ENCODE assay signal across 1 cellular context in genomic region chr19:54207908-54208783, GRCh38.
TF ChIP-seq lines count a peak whose summit lies in the region.

No MANE protein-coding gene starts in this region.

TF ChIP-seq in K562, 482 proteins besides CTCF, POLR2A, EP300 and RAD21 (continued from another document and continues in another):
- TF ChIP-seq ZNF280A (IDR thresholded peaks at IDR 0.05; ENCODE audit: low read depth, partially characterized antibody), result no peak
- TF ChIP-seq POLR3A (IDR thresholded peaks at IDR 0.05; ENCODE audit: borderline replicate concordance, extremely low read depth, insufficient read depth, insufficient read length), result no peak
- no peak for TF ChIP-seq CHD4 (IDR thresholded peaks at IDR 0.05; ENCODE audit: insufficient read depth, insufficient replicate concordance, low read depth, low read length, poor library complexity, severe bottlenecking)
- TF ChIP-seq OTX1 (CRISPR knock-in tag; IDR thresholded peaks at IDR 0.05), result peak; percentile 47
- TF ChIP-seq TBL1XR1 (IDR thresholded peaks at IDR 0.05; ENCODE audit: low read length in 2 of 2), result peak in 1 of 2 experiments; percentile 91
- no peak; the same call in 1 of the 2 replicates for TF ChIP-seq STAT6 (CRISPR knock-in tag; IDR thresholded peaks at IDR 0.05)
- TF ChIP-seq MTA2 (IDR thresholded peaks at IDR 0.05; ENCODE audit: low read depth), result peak; percentile 79
- no peak for TF ChIP-seq FIP1L1 (IDR thresholded peaks at IDR 0.05; ENCODE audit: low read depth, low read length, poor library complexity, severe bottlenecking)
- TF ChIP-seq, protein P1, sequence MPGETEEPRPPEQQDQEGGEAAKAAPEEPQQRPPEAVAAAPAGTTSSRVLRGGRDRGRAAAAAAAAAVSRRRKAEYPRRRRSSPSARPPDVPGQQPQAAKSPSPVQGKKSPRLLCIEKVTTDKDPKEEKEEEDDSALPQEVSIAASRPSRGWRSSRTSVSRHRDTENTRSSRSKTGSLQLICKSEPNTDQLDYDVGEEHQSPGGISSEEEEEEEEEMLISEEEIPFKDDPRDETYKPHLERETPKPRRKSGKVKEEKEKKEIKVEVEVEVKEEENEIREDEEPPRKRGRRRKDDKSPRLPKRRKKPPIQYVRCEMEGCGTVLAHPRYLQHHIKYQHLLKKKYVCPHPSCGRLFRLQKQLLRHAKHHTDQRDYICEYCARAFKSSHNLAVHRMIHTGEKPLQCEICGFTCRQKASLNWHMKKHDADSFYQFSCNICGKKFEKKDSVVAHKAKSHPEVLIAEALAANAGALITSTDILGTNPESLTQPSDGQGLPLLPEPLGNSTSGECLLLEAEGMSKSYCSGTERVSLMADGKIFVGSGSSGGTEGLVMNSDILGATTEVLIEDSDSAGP (CRISPR knock-in tag; IDR thresholded peaks at IDR 0.05), result no peak
- TF ChIP-seq ZNF444 (CRISPR knock-in tag; IDR thresholded peaks at IDR 0.05), result 0 out of 2 replicates have a peak, but pooled peaks have one; percentile 24
- TF ChIP-seq C11orf30 (IDR thresholded peaks at IDR 0.05; ENCODE audit: low read depth), result no peak
- TF ChIP-seq CREB5 (CRISPR knock-in tag; IDR thresholded peaks at IDR 0.05), result 0 out of 2 replicates have a peak, but pooled peaks have one; percentile 12
- peak; percentile 87; the same call in 1 of the 2 replicates for TF ChIP-seq MEF2D (tag; conservative IDR thresholded peaks at IDR 0.05; ENCODE audit: low read depth)
- peak; percentile 94 for TF ChIP-seq POLR2AphosphoS5 (IDR thresholded peaks at IDR 0.05; ENCODE audit: control insufficient read depth, insufficient read depth, low read depth, low read length)
- TF ChIP-seq PHF20 (IDR thresholded peaks at IDR 0.05; ENCODE audit: partially characterized antibody), result no peak
- TF ChIP-seq, protein P2, sequence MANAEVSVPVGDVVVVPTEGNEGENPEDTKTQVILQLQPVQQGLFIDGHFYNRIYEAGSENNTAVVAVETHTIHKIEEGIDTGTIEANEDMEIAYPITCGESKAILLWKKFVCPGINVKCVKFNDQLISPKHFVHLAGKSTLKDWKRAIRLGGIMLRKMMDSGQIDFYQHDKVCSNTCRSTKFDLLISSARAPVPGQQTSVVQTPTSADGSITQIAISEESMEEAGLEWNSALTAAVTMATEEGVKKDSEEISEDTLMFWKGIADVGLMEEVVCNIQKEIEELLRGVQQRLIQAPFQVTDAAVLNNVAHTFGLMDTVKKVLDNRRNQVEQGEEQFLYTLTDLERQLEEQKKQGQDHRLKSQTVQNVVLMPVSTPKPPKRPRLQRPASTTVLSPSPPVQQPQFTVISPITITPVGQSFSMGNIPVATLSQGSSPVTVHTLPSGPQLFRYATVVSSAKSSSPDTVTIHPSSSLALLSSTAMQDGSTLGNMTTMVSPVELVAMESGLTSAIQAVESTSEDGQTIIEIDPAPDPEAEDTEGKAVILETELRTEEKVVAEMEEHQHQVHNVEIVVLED (CRISPR knock-in tag; IDR thresholded peaks at IDR 0.05), result no peak
- TF ChIP-seq, protein P3, sequence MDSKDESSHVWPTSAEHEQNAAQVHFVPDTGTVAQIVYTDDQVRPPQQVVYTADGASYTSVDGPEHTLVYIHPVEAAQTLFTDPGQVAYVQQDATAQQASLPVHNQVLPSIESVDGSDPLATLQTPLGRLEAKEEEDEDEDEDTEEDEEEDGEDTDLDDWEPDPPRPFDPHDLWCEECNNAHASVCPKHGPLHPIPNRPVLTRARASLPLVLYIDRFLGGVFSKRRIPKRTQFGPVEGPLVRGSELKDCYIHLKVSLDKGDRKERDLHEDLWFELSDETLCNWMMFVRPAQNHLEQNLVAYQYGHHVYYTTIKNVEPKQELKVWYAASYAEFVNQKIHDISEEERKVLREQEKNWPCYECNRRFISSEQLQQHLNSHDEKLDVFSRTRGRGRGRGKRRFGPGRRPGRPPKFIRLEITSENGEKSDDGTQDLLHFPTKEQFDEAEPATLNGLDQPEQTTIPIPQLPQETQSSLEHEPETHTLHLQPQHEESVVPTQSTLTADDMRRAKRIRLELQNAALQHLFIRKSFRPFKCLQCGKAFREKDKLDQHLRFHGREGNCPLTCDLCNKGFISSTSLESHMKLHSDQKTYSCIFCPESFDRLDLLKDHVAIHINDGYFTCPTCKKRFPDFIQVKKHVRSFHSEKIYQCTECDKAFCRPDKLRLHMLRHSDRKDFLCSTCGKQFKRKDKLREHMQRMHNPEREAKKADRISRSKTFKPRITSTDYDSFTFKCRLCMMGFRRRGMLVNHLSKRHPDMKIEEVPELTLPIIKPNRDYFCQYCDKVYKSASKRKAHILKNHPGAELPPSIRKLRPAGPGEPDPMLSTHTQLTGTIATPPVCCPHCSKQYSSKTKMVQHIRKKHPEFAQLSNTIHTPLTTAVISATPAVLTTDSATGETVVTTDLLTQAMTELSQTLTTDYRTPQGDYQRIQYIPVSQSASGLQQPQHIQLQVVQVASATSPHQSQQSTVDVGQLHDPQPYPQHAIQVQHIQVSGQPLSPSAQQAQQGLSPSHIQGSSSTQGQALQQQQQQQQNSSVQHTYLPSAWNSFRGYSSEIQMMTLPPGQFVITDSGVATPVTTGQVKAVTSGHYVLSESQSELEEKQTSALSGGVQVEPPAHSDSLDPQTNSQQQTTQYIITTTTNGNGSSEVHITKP (IDR thresholded peaks at IDR 0.05; ENCODE audit: partially characterized antibody), result peak; percentile 81
- peak; percentile 88 to 91 for TF ChIP-seq TRIM24 (IDR thresholded peaks at IDR 0.05)
- TF ChIP-seq MXD1 (CRISPR knock-in tag; IDR thresholded peaks at IDR 0.05; ENCODE audit: borderline replicate concordance, poor library complexity, severe bottlenecking), result peak; percentile 23
- TF ChIP-seq PTBP1 (IDR thresholded peaks at IDR 0.05; ENCODE audit: low read depth, low read length), result no peak
- no peak for TF ChIP-seq ZC3H8 (IDR thresholded peaks at IDR 0.05)
- no peak; the same call in 1 of the 2 replicates for TF ChIP-seq KLF1 (tag; IDR thresholded peaks at IDR 0.05)
- 0 out of 2 replicates have a peak, but pooled peaks have one; percentile 59 for TF ChIP-seq TOE1 (IDR thresholded peaks at IDR 0.05; ENCODE audit: borderline replicate concordance)
- no peak for TF ChIP-seq TOE1 (CRISPR knock-in tag; IDR thresholded peaks at IDR 0.05; ENCODE audit: borderline replicate concordance, low read depth)
- peak; percentile 82; the same call in 1 of the 2 replicates for TF ChIP-seq ZNF589 (CRISPR knock-in tag; IDR thresholded peaks at IDR 0.05; ENCODE audit: low read depth)
- no peak for TF ChIP-seq RBM14 (IDR thresholded peaks at IDR 0.05; ENCODE audit: borderline replicate concordance, insufficient read depth, low read depth, low read length)
- TF ChIP-seq SAP30 (IDR thresholded peaks at IDR 0.05; ENCODE audit: borderline replicate concordance, insufficient read depth, low read depth, low read length, poor library complexity, severe bottlenecking), result no peak
- TF ChIP-seq KAT8 (IDR thresholded peaks at IDR 0.05; ENCODE audit: low read depth), result no peak
- TF ChIP-seq, protein P4, sequence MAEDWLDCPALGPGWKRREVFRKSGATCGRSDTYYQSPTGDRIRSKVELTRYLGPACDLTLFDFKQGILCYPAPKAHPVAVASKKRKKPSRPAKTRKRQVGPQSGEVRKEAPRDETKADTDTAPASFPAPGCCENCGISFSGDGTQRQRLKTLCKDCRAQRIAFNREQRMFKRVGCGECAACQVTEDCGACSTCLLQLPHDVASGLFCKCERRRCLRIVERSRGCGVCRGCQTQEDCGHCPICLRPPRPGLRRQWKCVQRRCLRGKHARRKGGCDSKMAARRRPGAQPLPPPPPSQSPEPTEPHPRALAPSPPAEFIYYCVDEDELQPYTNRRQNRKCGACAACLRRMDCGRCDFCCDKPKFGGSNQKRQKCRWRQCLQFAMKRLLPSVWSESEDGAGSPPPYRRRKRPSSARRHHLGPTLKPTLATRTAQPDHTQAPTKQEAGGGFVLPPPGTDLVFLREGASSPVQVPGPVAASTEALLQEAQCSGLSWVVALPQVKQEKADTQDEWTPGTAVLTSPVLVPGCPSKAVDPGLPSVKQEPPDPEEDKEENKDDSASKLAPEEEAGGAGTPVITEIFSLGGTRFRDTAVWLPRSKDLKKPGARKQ (CRISPR knock-in tag; IDR thresholded peaks at IDR 0.05), result no peak
- peak; percentile 99 for TF ChIP-seq ZNF766 (CRISPR knock-in tag; conservative IDR thresholded peaks at IDR 0.05)
- TF ChIP-seq HDAC2 (IDR thresholded peaks at IDR 0.05), result peak; percentile 97
- TF ChIP-seq, protein P5, sequence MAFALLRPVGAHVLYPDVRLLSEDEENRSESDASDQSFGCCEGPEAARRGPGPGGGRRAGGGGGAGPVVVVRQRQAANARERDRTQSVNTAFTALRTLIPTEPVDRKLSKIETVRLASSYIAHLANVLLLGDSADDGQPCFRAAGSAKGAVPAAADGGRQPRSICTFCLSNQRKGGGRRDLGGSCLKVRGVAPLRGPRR (CRISPR knock-in tag; IDR thresholded peaks at IDR 0.05), result peak; percentile 79; the same call in 1 of the 2 replicates
- TF ChIP-seq SRSF3 (IDR thresholded peaks at IDR 0.05; ENCODE audit: insufficient read depth, low read length), result no peak
- TF ChIP-seq, protein P6, sequence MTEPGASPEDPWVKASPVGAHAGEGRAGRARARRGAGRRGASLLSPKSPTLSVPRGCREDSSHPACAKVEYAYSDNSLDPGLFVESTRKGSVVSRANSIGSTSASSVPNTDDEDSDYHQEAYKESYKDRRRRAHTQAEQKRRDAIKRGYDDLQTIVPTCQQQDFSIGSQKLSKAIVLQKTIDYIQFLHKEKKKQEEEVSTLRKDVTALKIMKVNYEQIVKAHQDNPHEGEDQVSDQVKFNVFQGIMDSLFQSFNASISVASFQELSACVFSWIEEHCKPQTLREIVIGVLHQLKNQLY (CRISPR knock-in tag; conservative IDR thresholded peaks at IDR 0.05), result peak in 1 of 2 experiments; percentile 78; a peak in 2 of 4 replicates
- no peak for TF ChIP-seq SIX5 (IDR thresholded peaks at IDR 0.05; ENCODE audit: borderline replicate concordance in 1 of 2, insufficient read depth in 1 of 2, low read depth in 1 of 2, low read length in 2 of 2)
- TF ChIP-seq, protein P7, sequence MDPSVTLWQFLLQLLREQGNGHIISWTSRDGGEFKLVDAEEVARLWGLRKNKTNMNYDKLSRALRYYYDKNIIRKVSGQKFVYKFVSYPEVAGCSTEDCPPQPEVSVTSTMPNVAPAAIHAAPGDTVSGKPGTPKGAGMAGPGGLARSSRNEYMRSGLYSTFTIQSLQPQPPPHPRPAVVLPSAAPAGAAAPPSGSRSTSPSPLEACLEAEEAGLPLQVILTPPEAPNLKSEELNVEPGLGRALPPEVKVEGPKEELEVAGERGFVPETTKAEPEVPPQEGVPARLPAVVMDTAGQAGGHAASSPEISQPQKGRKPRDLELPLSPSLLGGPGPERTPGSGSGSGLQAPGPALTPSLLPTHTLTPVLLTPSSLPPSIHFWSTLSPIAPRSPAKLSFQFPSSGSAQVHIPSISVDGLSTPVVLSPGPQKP (CRISPR knock-in tag; IDR thresholded peaks at IDR 0.05), result no peak
- no peak for TF ChIP-seq COPS2 (conservative IDR thresholded peaks at IDR 0.05)
- TF ChIP-seq, protein P8, sequence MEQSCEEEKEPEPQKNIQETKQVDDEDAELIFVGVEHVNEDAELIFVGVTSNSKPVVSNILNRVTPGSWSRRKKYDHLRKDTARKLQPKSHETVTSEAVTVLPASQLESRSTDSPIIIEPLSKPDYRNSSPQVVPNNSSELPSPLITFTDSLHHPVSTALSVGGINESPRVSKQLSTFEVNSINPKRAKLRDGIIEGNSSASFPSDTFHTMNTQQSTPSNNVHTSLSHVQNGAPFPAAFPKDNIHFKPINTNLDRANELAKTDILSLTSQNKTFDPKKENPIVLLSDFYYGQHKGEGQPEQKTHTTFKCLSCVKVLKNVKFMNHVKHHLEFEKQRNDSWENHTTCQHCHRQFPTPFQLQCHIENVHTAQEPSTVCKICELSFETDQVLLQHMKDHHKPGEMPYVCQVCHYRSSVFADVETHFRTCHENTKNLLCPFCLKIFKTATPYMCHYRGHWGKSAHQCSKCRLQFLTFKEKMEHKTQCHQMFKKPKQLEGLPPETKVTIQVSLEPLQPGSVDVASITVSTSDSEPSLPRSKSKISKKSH (CRISPR knock-in tag; IDR thresholded peaks at IDR 0.05), result no peak
- TF ChIP-seq ILK (tag; IDR thresholded peaks at IDR 0.05; ENCODE audit: borderline replicate concordance, low read depth), result no peak
- TF ChIP-seq KLF16 (IDR thresholded peaks at IDR 0.05), result peak; percentile 91
- no peak for TF ChIP-seq SREBF2 (CRISPR knock-in tag; IDR thresholded peaks at IDR 0.05)
- no peak for TF ChIP-seq STAT5B (CRISPR knock-in tag; IDR thresholded peaks at IDR 0.05)
